8 cellular contexts compared by ENCODE assay signal in genomic region chr14:63896278-63896720, GRCh38. TPM values are rescaled to one million over a fixed set of nuclear protein-coding genes. Genes with fewer than 3 reads are reported as not detected.
A peak's percentile ranks its signal among the peaks of the same experiment; 100 is the strongest.
DNase-seq lines count a peak whose midpoint lies in the region; ATAC-seq and TF ChIP-seq lines count a peak whose summit lies in the region.

No MANE protein-coding gene starts in this region.

- ATAC-seq in RWPE2 (ENCODE audit: low read depth) (peak; percentile 91), gastroesophageal sphincter (peak; percentile 68), sciatic nerve (peak; percentile 81)

- peak; percentile 81 for DNase-seq in EL
- DNase-seq in RWPE2 (ENCODE audit: low spot score), result peak; percentile 80
- peak; percentile 78 for DNase-seq in sciatic nerve (ENCODE audit: low spot score)
- no peak for DNase-seq in OCI-M1 (lab: John Stamatoyannopoulos, UW)
- DNase-seq in HPDE6-E6E7 (ENCODE audit: extremely low spot score), result no peak
- DNase-seq in SK-N-DZ (ENCODE audit: low spot score), result no peak
- no peak for DNase-seq in stimulated activated CD4-positive, alpha-beta T cell treated with anti-CD3 and anti-CD28 coated beads, Interleukin-12 subunit alpha, Interleukin-12 subunit beta, amount 100 ng/mL, for 4 hours

- TF ChIP-seq EP300 in gastroesophageal sphincter (IDR thresholded peaks at IDR 0.05), result no peak

- H3K27me3 ChIP-seq in RWPE2 (ENCODE audit: insufficient read depth, poor library complexity, severe bottlenecking) (no peaks in the 10 kb centered on the region), gastroesophageal sphincter (no peaks in the 10 kb centered on the region)

- H3K9me3 ChIP-seq in RWPE2 (ENCODE audit: severe bottlenecking) (no peaks in the 10 kb centered on the region), gastroesophageal sphincter (no peaks in the 10 kb centered on the region)

- intact Hi-C loops in sciatic nerve (cut with DNase I), result no loop called here

- TF ChIP-seq CTCF in RWPE2 (IDR thresholded peaks at IDR 0.05; ENCODE audit: poor library complexity, severe bottlenecking) (no peak), gastroesophageal sphincter (IDR thresholded peaks at IDR 0.05) (no peak)

- H3K4me1 ChIP-seq in RWPE2 (ENCODE audit: insufficient read depth, poor library complexity, severe bottlenecking) (peaks cover 25% of the 10 kb centered on the region), gastroesophageal sphincter (peaks cover 8 to 83% (median 19%) of the 10 kb centered on the region in 3 donors)

- no peak for TF ChIP-seq POLR2A in gastroesophageal sphincter (IDR thresholded peaks at IDR 0.05)

- H3K4me3 ChIP-seq in RWPE2 (ENCODE audit: severe bottlenecking) (no peak overlapping the region), gastroesophageal sphincter (no peak overlapping the region)

- H3K36me3 ChIP-seq in RWPE2 (ENCODE audit: low read depth) (no peaks in the 10 kb centered on the region), gastroesophageal sphincter (no peaks in the 10 kb centered on the region)

- 13 to 15% methylated on average over 3 to 4 of the region's 4 CpGs for WGBS in gastroesophageal sphincter (ENCODE audit: low coverage in 1 of 2), 2 donors

- H3K27ac ChIP-seq in RWPE2 (ENCODE audit: poor library complexity, severe bottlenecking) (peak overlapping the region; percentile 43), gastroesophageal sphincter (peak overlapping the region; percentile 37 to 76 (median 66))

RNA-seq across cellular contexts. Expression of gene SYNE2, which starts 43.5 kb away (rescaled TPM):
- total RNA-seq in gastroesophageal sphincter, result 100 to 1,000 TPM in 3 of 4 donors, 10 to 100 TPM in 1; 65.8 to 174 (median 126) TPM
- 172 TPM for total RNA-seq in sciatic nerve
- polyA plus RNA-seq in SK-N-DZ (2014; cell fraction: cytosol; rRNA removed), result 37.8 and 38.1 TPM in 2 replicates
- polyA plus RNA-seq in SK-N-DZ (2014; cell fraction: nucleus; rRNA removed), result 30.2 and 37.7 TPM in 2 replicates

Comparison
In these comparisons a context has a peak if more than half of its experiments do, and no peak if none do; other contexts are left out.
1. DNase-seq: peak in EL (single experiment), RWPE2 (single experiment) and sciatic nerve (single experiment); none in OCI-M1 (single experiment), HPDE6-E6E7 (single experiment), SK-N-DZ (single experiment) and stimulated activated CD4-positive, alpha-beta T cell treated with anti-CD3 and anti-CD28 coated beads, Interleukin-12 subunit alpha, Interleukin-12 subunit beta, amount 100 ng/mL, for 4 hours (single experiment).
2. Peak in every context shown above with its lines, with median percentiles within 50 percentile points of each other: ATAC-seq.